In the genomic region with DNA sequence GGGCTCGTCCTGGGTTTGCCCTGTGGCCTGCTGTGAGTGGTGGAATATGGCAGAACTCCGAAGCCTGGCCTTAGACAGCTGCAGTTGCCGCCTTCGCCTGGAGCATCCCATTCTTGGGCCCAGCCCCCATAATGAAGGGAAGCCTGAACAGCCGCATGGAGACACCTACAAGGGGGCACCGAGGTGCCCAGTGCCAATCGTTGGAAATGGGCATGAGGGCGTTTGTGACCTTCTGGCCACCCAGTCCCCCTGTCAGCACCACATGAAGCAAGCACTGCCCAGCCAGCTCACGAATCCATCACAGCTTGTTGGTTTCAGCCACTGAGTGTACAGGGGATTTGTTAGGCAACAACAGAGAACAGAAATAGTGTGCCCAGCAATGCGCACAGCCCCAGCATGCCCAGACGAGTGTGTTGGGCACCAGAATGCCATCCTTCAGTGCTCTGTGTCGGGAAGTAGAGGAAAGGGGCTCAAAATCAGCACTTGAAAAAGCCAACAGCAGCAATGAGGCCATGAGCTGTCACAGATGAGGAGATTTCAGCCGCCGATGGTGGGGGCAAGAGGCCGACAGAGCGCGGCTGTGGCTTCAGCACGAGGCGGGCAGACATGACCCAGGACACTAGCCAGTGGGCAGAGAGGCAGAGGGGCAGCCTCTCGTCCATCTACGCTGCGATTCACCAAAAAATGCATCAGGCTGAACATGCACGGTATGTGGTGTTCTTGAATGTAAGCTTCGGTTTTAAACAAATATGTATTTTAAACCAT, we compare ENCODE assay signal across 25 cellular contexts.
"Had no signal": no experiment of that assay in that cellular context is flagged by ENCODE, and none has a peak within 500 bp of the region (broad histone marks: within the 10 kb centered on the region; RNA-seq: fewer than 3 reads in every experiment).

No MANE protein-coding gene starts in this region.

- H3K27ac ChIP-seq: epithelial cell of prostate, ovary, SJSA1, testis had no signal

- DNase-seq: activated CD4-positive, alpha-beta T cell treated with anti-CD3 and anti-CD28 coated beads, Interleukin-2, amount 50 U/mL, for 4 hours; activated CD8-positive, alpha-beta memory T cell treated with anti-CD3 and anti-CD28 coated beads, Interleukin-2, amount 50 U/mL, for 48 hours; activated effector memory CD4-positive, alpha-beta T cell treated with Interleukin-2 at 50 U/mL for 16 hours; activated naive CD4-positive, alpha-beta T cell treated with anti-CD3 and anti-CD28 coated beads for 36 hours; activated naive CD8-positive, alpha-beta T cell treated with anti-CD3 and anti-CD28 coated beads, Interleukin-2, amount 10 ng/mL, durations not matched to agents 7 days and 5 days; activated T-cell treated with anti-CD3 and anti-CD28 coated beads, Interleukin-2, amount 50 U/mL, for 4 hours; amniotic stem cell; cerebellar nuclear complex; cortex of kidney; kidney glomerular epithelial cell; left ventricle myocardium superior; mucosa of descending colon; small intestine; stimulated activated CD4-positive, alpha-beta T cell treated with anti-CD3 and anti-CD28 coated beads, Interleukin-2, amount 100 ng/mL, for 48 hours; stimulated activated CD8-positive, alpha-beta memory T cell treated with anti-CD3 and anti-CD28 coated beads, Interleukin-4, amount 100 ng/mL, for 48 hours; stimulated activated naive CD4-positive, alpha-beta T cell; T-helper 1 cell; testis had no signal

- H3K9me3 Mint-ChIP-seq: activated naive CD4-positive, alpha-beta T cell treated with anti-CD3 and anti-CD28 coated beads for 36 hours; activated naive CD8-positive, alpha-beta T cell treated with anti-CD3 and anti-CD28 coated beads, Interleukin-2, amount 10 ng/mL, durations not matched to agents 7 days and 5 days; activated T-cell treated with anti-CD3 and anti-CD28 coated beads, Interleukin-2, amount 50 U/mL, for 4 hours; neural crest cell; type B pancreatic cell; WTC11 had no signal

- H3K4me1 Mint-ChIP-seq: activated naive CD8-positive, alpha-beta T cell treated with anti-CD3 and anti-CD28 coated beads, Interleukin-2, amount 10 ng/mL, durations not matched to agents 7 days and 5 days had no signal

- H3K36me3 Mint-ChIP-seq: activated naive CD8-positive, alpha-beta T cell treated with anti-CD3 and anti-CD28 coated beads, Interleukin-2, amount 10 ng/mL, durations not matched to agents 7 days and 5 days had no signal

- H3K9me3 ChIP-seq: mucosa of descending colon, ovary, SJSA1, testis had no signal

- FAIRE-seq: small intestine had no signal

- H3K4me3 Mint-ChIP-seq: activated naive CD4-positive, alpha-beta T cell treated with anti-CD3 and anti-CD28 coated beads for 36 hours; activated naive CD8-positive, alpha-beta T cell treated with anti-CD3 and anti-CD28 coated beads, Interleukin-2, amount 10 ng/mL, durations not matched to agents 7 days and 5 days; activated T-cell treated with anti-CD3 and anti-CD28 coated beads, Interleukin-2, amount 50 U/mL, for 4 hours; neural crest cell; type B pancreatic cell; WTC11 had no signal

- H3K4me3 ChIP-seq: mucosa of descending colon, ovary, SJSA1, testis had no signal

- H3K27me3 Mint-ChIP-seq: type B pancreatic cell had no signal

- H3K36me3 ChIP-seq: ovary had no signal

- ATAC-seq: activated T-cell treated with anti-CD3 and anti-CD28 coated beads, Interleukin-2, amount 50 U/mL, for 4 hours; left ventricle myocardium superior; mucosa of descending colon; right cardiac atrium; WTC11 had no signal

- H3K27me3 ChIP-seq: ovary, SJSA1, testis had no signal

- H3K27ac Mint-ChIP-seq: activated naive CD4-positive, alpha-beta T cell treated with anti-CD3 and anti-CD28 coated beads for 36 hours; activated naive CD8-positive, alpha-beta T cell treated with anti-CD3 and anti-CD28 coated beads, Interleukin-2, amount 10 ng/mL, durations not matched to agents 7 days and 5 days had no signal
